Comparison of ENCODE assay signal across 25 cellular contexts in genomic region chr10:107986571-107986970, GRCh38.
"Had no signal": no experiment of that assay in that cellular context is flagged by ENCODE, and none has a peak within 500 bp of the region (broad histone marks: within the 10 kb centered on the region; RNA-seq: fewer than 3 reads in every experiment).

No MANE protein-coding gene starts in this region.

- H3K4me3 ChIP-seq: heart right ventricle, left lung, neural progenitor cell, smooth muscle cell, thyroid gland, vagina had no signal

- H3K4me1 ChIP-seq: foreskin keratinocyte, heart right ventricle, left lung, neural progenitor cell, parathyroid adenoma, thyroid gland, vagina had no signal

- H3K9ac ChIP-seq: neural progenitor cell, parathyroid adenoma had no signal

- H3K36me3 ChIP-seq: heart right ventricle, left lung, neural progenitor cell, thyroid gland, vagina had no signal

- H3K27ac ChIP-seq: foreskin keratinocyte, heart right ventricle, left lung, neural progenitor cell, parathyroid adenoma, thyroid gland, vagina had no signal

- H3K27me3 ChIP-seq: foreskin keratinocyte, heart right ventricle, left lung, neural progenitor cell, thyroid gland, vagina had no signal

- ATAC-seq: esophagus mucosa; foreskin keratinocyte; heart right ventricle; left cardiac atrium; left lung; naive thymus-derived CD4-positive, alpha-beta T cell; sciatic nerve; stimulated activated naive CD8-positive, alpha-beta T cell treated with anti-CD3 and anti-CD28 coated beads, Interleukin-15, amount 100 ng/mL, for 72 hours had no signal

- DNase-seq: cortex of kidney; effector CD4-positive, alpha-beta T cell; foreskin keratinocyte; glutamatergic neuron; heart right ventricle; hippocampal formation; left cardiac atrium; left lung; mesendoderm; midbrain; naive thymus-derived CD4-positive, alpha-beta T cell; stimulated activated CD4-positive, alpha-beta T cell treated with anti-CD3 and anti-CD28 coated beads, Interleukin-12 subunit alpha, Interleukin-12 subunit beta, amount 100 ng/mL, for 4 hours; stimulated activated CD4-positive, alpha-beta T cell treated with anti-CD3 and anti-CD28 coated beads, Interleukin-1b, Interleukin-23, amount 100 ng/mL, for 48 hours; stimulated activated CD4-positive, alpha-beta T cell treated with anti-CD3 and anti-CD28 coated beads, Interleukin-4, amount 100 ng/mL, for 1 hour; stimulated activated CD8-positive, alpha-beta memory T cell treated with anti-CD3 and anti-CD28 coated beads, Interleukin-4, amount 100 ng/mL, for 48 hours; stimulated activated naive CD4-positive, alpha-beta T cell; stimulated activated naive CD8-positive, alpha-beta T cell treated with anti-CD3 and anti-CD28 coated beads, Interleukin-15, amount 100 ng/mL, for 72 hours; thyroid gland; trophoblast cell had no signal

- H3K9me3 ChIP-seq: left lung, thyroid gland, vagina had no signal
